Comparison of ENCODE assay signal across 9 cellular contexts in the genomic region with DNA sequence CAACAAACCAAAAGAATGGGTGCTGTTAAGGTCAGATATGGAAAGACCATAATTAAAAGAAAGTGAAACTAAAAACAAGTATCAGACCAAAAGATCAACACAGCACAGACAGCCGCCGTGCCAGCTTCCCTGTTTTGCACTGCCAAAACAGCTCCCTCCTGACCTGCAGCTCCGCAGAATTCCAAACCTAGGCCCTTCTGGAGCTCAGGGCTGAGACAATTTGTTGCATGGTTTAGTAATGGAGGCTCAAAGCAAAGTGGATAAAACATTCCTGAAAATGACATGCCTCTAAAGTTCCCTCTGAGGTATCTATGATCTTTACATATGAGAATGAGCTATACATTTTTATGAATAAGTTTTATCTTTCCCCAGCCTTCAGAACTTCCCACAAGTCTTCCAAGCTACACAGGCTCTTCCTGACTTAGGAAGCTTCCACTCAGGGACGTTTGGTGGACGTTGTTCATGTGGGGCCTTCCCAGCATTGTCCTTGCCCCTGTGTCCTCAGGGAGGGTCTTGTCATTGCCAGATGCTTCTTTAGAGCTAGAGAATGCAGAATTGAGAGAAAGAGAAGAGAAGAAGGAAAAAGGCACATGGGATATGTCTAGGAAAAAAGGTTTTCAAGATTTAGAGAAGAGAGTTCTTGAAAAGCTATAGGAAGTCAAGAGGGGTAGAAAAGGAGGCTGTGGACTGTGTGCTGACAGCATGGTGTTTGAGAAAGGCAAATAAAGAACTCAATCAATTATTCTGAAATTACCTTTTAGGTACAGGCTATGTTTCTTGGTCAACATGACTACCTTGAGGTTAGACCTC. TPM values are rescaled to one million over a fixed set of nuclear protein-coding genes. Genes with fewer than 3 reads are reported as not detected.
DNase-seq lines count a peak whose midpoint lies in the region; ATAC-seq, FAIRE-seq and TF ChIP-seq lines count a peak whose summit lies in the region.
"Had no signal": no experiment of that assay in that cellular context is flagged by ENCODE, and none has a peak within 500 bp of the region (broad histone marks: within the 10 kb centered on the region; RNA-seq: fewer than 3 reads in every experiment).

No MANE protein-coding gene starts in this region.

- no peaks in the 10 kb centered on the region for H3K27me3 ChIP-seq in PC-9 (ENCODE audit: insufficient read depth, low read depth)
- no peaks in the 10 kb centered on the region for H3K27me3 ChIP-seq in small intestine (ENCODE audit: control insufficient read depth in 2 of 2, insufficient read depth in 2 of 2, low read length in 2 of 2)

- POLR2A ChIA-PET in PC-9 (lab: Charles Lee; ENCODE audit: unreplicated experiment), result no interaction called here

- ATAC-seq in HG02973 (IDR thresholded peaks at IDR 0.05; ENCODE audit: unreplicated experiment), result peak; percentile 80
- peak; percentile 84 for ATAC-seq in left ventricle myocardium superior

- DNase-seq in DMS53 (lab: John Stamatoyannopoulos, UW) (peak; percentile 8), DMS53 treated with DMSO at 0.1 percent for 48 hours (lab: John Stamatoyannopoulos, UW; ENCODE audit: unreplicated experiment) (no peak), PC-9 (peak in 1 of 2 experiments; percentile 34), left ventricle myocardium superior (peak; percentile 73), small intestine (peak; percentile 69), NCI-H187 treated with DMSO at 0.1 percent for 48 hours (lab: John Stamatoyannopoulos, UW) (no peak)
- DNase-seq in activated naive CD8-positive, alpha-beta T cell treated with anti-CD3 and anti-CD28 coated beads for 36 hours, result peak; percentile 19

- no peaks in the 10 kb centered on the region for H4K20me1 ChIP-seq in PC-9 (ENCODE audit: insufficient read depth)

- no peak for TF ChIP-seq CTCF in PC-9 (conservative IDR thresholded peaks at IDR 0.05)

- H2AFZ ChIP-seq in PC-9, result peak overlapping the region; percentile 77

- H3K9me2 ChIP-seq in PC-9 (ENCODE audit: insufficient read depth), result peaks cover 4% of the 10 kb centered on the region; the same call in 1 of the 2 replicates

- H3K27ac ChIP-seq in PC-9 (no peak overlapping the region), small intestine (ENCODE audit: low read depth in 1 of 2, low read length in 1 of 2) (peak overlapping the region; percentile 83 to 90)
- H3K27ac ChIP-seq: 22Rv1 had no signal

- H3K27ac Mint-ChIP-seq in activated naive CD8-positive, alpha-beta T cell treated with anti-CD3 and anti-CD28 coated beads for 36 hours, result peak overlapping the region; percentile 90

- H3K9me3 ChIP-seq in PC-9 (ENCODE audit: insufficient read depth, low read depth), result no peaks in the 10 kb centered on the region
- H3K9me3 ChIP-seq in small intestine (ENCODE audit: control insufficient read depth, low read depth), result no peaks in the 10 kb centered on the region

- CTCF ChIA-PET in PC-9 (lab: Charles Lee), result interaction anchor here (0.6 to 1.0 kb wide), 2 partner anchors 78 to 356 kb away, joined by 3 read pairs; no protein-coding TSS in a partner anchor

- BruUV-seq in PC-9 (replicated peaks; lab: Mats Ljungman, UMichigan), result no TSS peak

- H3K27me3 Mint-ChIP-seq in activated naive CD8-positive, alpha-beta T cell treated with anti-CD3 and anti-CD28 coated beads for 36 hours, result no peaks in the 10 kb centered on the region

- H3K4me2 ChIP-seq in PC-9, result peak overlapping the region; percentile 27

- WGBS in small intestine, 3 donors, result 0 to 2% (median 2%) methylated on average over 5 of the region's 5 CpGs

- no peaks in the 10 kb centered on the region for H3K36me3 ChIP-seq in PC-9 (ENCODE audit: low read depth)
- no peaks in the 10 kb centered on the region for H3K36me3 ChIP-seq in small intestine (ENCODE audit: control insufficient read depth in 2 of 2, insufficient read depth in 2 of 2, low read length in 2 of 2)

- H3K9me3 Mint-ChIP-seq in activated naive CD8-positive, alpha-beta T cell treated with anti-CD3 and anti-CD28 coated beads for 36 hours, result peaks cover 3% of the 10 kb centered on the region

- H3K79me2 ChIP-seq in PC-9 (ENCODE audit: low read depth), result no peaks in the 10 kb centered on the region

- H3K4me3 ChIP-seq in PC-9 (no peak overlapping the region), small intestine (ENCODE audit: low read depth in 1 of 2, low read length in 2 of 2) (peak overlapping the region in 1 of 2 donors; percentile 46)

- peaks cover 21% of the 10 kb centered on the region for H3K4me1 Mint-ChIP-seq in activated naive CD8-positive, alpha-beta T cell treated with anti-CD3 and anti-CD28 coated beads for 36 hours

- H3K4me3 Mint-ChIP-seq in activated naive CD8-positive, alpha-beta T cell treated with anti-CD3 and anti-CD28 coated beads for 36 hours, result peak overlapping the region; percentile 77

- intact Hi-C loops in PC-9 (cut with micrococcal nuclease; ENCODE audit: unreplicated experiment) (loop anchor here (2.0 kb wide), 1 partner anchor 25 kb away; no protein-coding TSS in a partner anchor), left ventricle myocardium superior (cut with micrococcal nuclease) (no loop called here)

- H3F3A ChIP-seq in PC-9 (ENCODE audit: insufficient read depth, low read depth), result no peaks in the 10 kb centered on the region

- H3K4me1 ChIP-seq in PC-9 (replicated peaks; ENCODE audit: insufficient read depth) (no peaks in the 10 kb centered on the region), small intestine (ENCODE audit: control insufficient read depth in 2 of 2, insufficient read depth in 1 of 2, low read depth in 1 of 2, low read length in 1 of 2) (peaks cover 2 to 12% of the 10 kb centered on the region in 2 donors)

- FAIRE-seq in small intestine (lab: Jason Lieb, UNC), result no peak

- H3K36me3 Mint-ChIP-seq in activated naive CD8-positive, alpha-beta T cell treated with anti-CD3 and anti-CD28 coated beads for 36 hours, result peaks cover 4% of the 10 kb centered on the region

RNA-seq across cellular contexts. Expression of gene SSBP2, which starts 28.4 kb away (rescaled TPM):
- 3.5 and 6.4 TPM in 2 replicates for total RNA-seq in PC-9 (2021)
- 1 to 10 TPM; 8.3 to 8.9 TPM for total RNA-seq in activated naive CD8-positive, alpha-beta T cell treated with anti-CD3 and anti-CD28 coated beads for 36 hours
- 44.7 TPM for total RNA-seq in left ventricle myocardium superior
- 10 to 100 TPM in 2 of 3 donors, 1 to 10 TPM in 1; 2.9 to 11.9 (median 11.8) TPM for polyA plus RNA-seq in small intestine

Comparison
In these comparisons a context has a peak if more than half of its experiments do, and no peak if none do; other contexts are left out.
1. DNase-seq: peak in DMS53 (single experiment), activated naive CD8-positive, alpha-beta T cell treated with anti-CD3 and anti-CD28 coated beads for 36 hours (single experiment), left ventricle myocardium superior (single experiment) and small intestine (single experiment); none in DMS53 treated with DMSO at 0.1 percent for 48 hours (single experiment) and NCI-H187 treated with DMSO at 0.1 percent for 48 hours (single experiment).